Comparison of ENCODE assay signal across 24 cellular contexts in the genomic region with DNA sequence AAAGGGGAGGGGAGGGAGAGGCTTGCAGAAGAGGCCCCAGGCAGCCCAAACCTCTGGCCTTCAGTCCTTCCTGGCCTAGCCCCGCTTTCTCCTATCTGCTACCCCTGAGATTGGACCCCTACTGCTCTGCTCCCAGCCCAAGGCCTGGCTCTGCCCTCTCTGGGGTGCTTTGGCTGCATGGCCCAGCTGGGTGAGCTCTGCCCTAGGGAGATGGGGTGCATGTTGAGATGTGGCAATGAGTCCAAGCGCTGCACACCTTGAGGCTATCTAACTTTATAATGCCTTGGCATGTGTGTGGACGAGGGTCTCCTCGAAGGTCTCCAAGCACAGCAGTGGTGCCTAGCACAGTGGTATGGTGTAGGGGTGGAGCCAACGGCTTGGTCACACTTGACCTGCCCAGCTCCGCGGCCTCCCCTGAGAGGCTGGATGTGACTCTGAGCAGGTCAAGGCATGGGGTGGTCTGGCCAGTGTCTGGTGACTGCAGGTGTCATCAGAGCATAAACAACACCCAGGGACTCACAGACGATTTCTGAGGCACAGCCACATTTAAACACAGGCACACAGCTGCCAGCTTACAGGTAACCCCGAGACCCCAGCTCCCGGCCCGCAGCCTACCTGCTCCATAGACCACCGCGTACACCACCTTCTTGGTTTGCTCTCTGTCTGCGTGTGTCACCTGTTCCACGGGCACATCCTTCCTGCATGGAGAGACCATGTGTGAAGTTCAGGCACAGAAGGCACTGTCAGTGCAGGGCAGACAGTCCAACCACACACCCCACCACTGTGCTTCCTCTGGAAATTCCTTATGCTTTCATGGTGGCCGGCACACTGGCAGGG. TPM values are rescaled to one million over a fixed set of nuclear protein-coding genes. Genes with fewer than 3 reads are reported as not detected.
DNase-seq lines count a peak whose midpoint lies in the region; ATAC-seq and TF ChIP-seq lines count a peak whose summit lies in the region.
"Had no signal": no experiment of that assay in that cellular context is flagged by ENCODE, and none has a peak within 500 bp of the region (broad histone marks: within the 10 kb centered on the region; RNA-seq: fewer than 3 reads in every experiment).

No MANE protein-coding gene starts in this region.

- peaks cover 7% of the 10 kb centered on the region for H3K9me3 Mint-ChIP-seq in stimulated activated effector memory CD8-positive, alpha-beta T cell treated with anti-CD3 and anti-CD28 coated beads, Interleukin-12 subunit alpha, Interleukin-12 subunit beta, amount 100 ng/mL, for 72 hours
- H3K9me3 Mint-ChIP-seq in activated naive CD4-positive, alpha-beta T cell treated with anti-CD3 and anti-CD28 coated beads, Interleukin-2, amount 50 U/mL, for 72 hours = peaks cover 3 to 16% of the 10 kb centered on the region in 2 donors

- H3K4me1 Mint-ChIP-seq in stimulated activated effector memory CD8-positive, alpha-beta T cell treated with anti-CD3 and anti-CD28 coated beads, Interleukin-12 subunit alpha, Interleukin-12 subunit beta, amount 100 ng/mL, for 72 hours = no peaks in the 10 kb centered on the region

- in situ Hi-C loops in Panc1 (cut with HindIII; ENCODE audit: low pct_unique_long_range_greater_than_20kb, low sequenced_read_pairs) = no loop called here

- POLR2A ChIA-PET in Panc1 (lab: Charles Lee) = no interaction called here

- CTCF ChIA-PET in Panc1 (lab: Charles Lee) = no interaction called here

- H3K27ac ChIP-seq in Panc1 (ENCODE audit: low read length) (no peak overlapping the region), foreskin keratinocyte (no peak overlapping the region), dorsolateral prefrontal cortex (no peak overlapping the region)
- H3K27ac ChIP-seq: ascending aorta, gastroesophageal sphincter, pancreas, right lobe of liver, uterus had no signal

- TF ChIP-seq CTCF in Panc1 (IDR thresholded peaks at IDR 0.05) (no peak), foreskin keratinocyte (conservative IDR thresholded peaks at IDR 0.05) (no peak), dorsolateral prefrontal cortex (IDR thresholded peaks at IDR 0.05 in 54 of 56, conservative IDR thresholded peaks at IDR 0.05 in 2 of 56; ENCODE audit: low read depth in 1 of 56, partially characterized antibody in 56 of 56) (no peak)

- H3K36me3 ChIP-seq in H7 (replicated peaks; ENCODE audit: control insufficient read depth, insufficient read depth, low read length) (no peaks in the 10 kb centered on the region), Panc1 (ENCODE audit: control insufficient read depth, insufficient read depth, low read length) (no peaks in the 10 kb centered on the region)
- H3K36me3 ChIP-seq: ascending aorta, gastroesophageal sphincter, pancreas, right lobe of liver, uterus had no signal

- H3K36me3 Mint-ChIP-seq in stimulated activated effector memory CD8-positive, alpha-beta T cell treated with anti-CD3 and anti-CD28 coated beads, Interleukin-12 subunit alpha, Interleukin-12 subunit beta, amount 100 ng/mL, for 72 hours = no peaks in the 10 kb centered on the region
- H3K36me3 Mint-ChIP-seq in activated naive CD4-positive, alpha-beta T cell treated with anti-CD3 and anti-CD28 coated beads, Interleukin-2, amount 50 U/mL, for 72 hours = peaks cover 10 to 15% of the 10 kb centered on the region in 2 donors

- H3K4me1 ChIP-seq in Panc1 (ENCODE audit: control insufficient read depth, insufficient read depth, low read length) (no peaks in the 10 kb centered on the region), foreskin keratinocyte (no peaks in the 10 kb centered on the region)
- H3K4me1 ChIP-seq: ascending aorta, gastroesophageal sphincter, pancreas, uterus had no signal

- no TSS peak for BruUV-seq in Panc1 (replicated peaks; lab: Mats Ljungman, UMichigan)

- H3K27ac Mint-ChIP-seq in stimulated activated effector memory CD8-positive, alpha-beta T cell treated with anti-CD3 and anti-CD28 coated beads, Interleukin-12 subunit alpha, Interleukin-12 subunit beta, amount 100 ng/mL, for 72 hours = no peak overlapping the region
- H3K27ac Mint-ChIP-seq in activated naive CD4-positive, alpha-beta T cell treated with anti-CD3 and anti-CD28 coated beads, Interleukin-2, amount 50 U/mL, for 72 hours = no peak overlapping the region
- H3K27ac Mint-ChIP-seq: activated T-cell treated with anti-CD3 and anti-CD28 coated beads, Interleukin-2, amount 50 U/mL, for 24 hours had no signal

- ATAC-seq in Panc1 (peak; percentile 45; the same call in 1 of the 2 replicates), foreskin keratinocyte (peak; percentile 86)
- ATAC-seq in stimulated activated effector memory CD8-positive, alpha-beta T cell treated with anti-CD3 and anti-CD28 coated beads, Interleukin-12 subunit alpha, Interleukin-12 subunit beta, amount 100 ng/mL, for 72 hours = peak; percentile 19
- ATAC-seq in activated naive CD4-positive, alpha-beta T cell treated with anti-CD3 and anti-CD28 coated beads, Interleukin-2, amount 50 U/mL, for 72 hours = no peak
- ATAC-seq: gastroesophageal sphincter, pancreas, right lobe of liver had no signal

- no peaks in the 10 kb centered on the region for H3K27me3 ChIP-seq in H7 (ENCODE audit: control insufficient read depth, insufficient read depth, low read length)
- no peaks in the 10 kb centered on the region for H3K27me3 ChIP-seq in Panc1 (ENCODE audit: control insufficient read depth, insufficient read depth, low read length)
- peaks cover 9% of the 10 kb centered on the region for H3K27me3 ChIP-seq in foreskin keratinocyte
- H3K27me3 ChIP-seq in dorsolateral prefrontal cortex = no peaks in the 10 kb centered on the region
- H3K27me3 ChIP-seq: ascending aorta, gastroesophageal sphincter, pancreas, right lobe of liver, uterus had no signal

- intact Hi-C loops in Panc1 (cut with micrococcal nuclease; ENCODE audit: unreplicated experiment) = no loop called here
- intact Hi-C loops in dorsolateral prefrontal cortex (cut with DNase I) = no loop called here

- H3K4me3 Mint-ChIP-seq in stimulated activated effector memory CD8-positive, alpha-beta T cell treated with anti-CD3 and anti-CD28 coated beads, Interleukin-12 subunit alpha, Interleukin-12 subunit beta, amount 100 ng/mL, for 72 hours = no peak overlapping the region
- H3K4me3 Mint-ChIP-seq: activated T-cell treated with anti-CD3 and anti-CD28 coated beads, Interleukin-2, amount 50 U/mL, for 24 hours had no signal

- no peaks in the 10 kb centered on the region for H3K9me3 ChIP-seq in Panc1 (ENCODE audit: control insufficient read depth, insufficient read depth, low read depth, low read length)
- H3K9me3 ChIP-seq: pancreas, right lobe of liver, uterus had no signal

- no peak overlapping the region for H3K4me3 ChIP-seq in H7 (ENCODE audit: insufficient read depth, low read depth, low read length)
- no peak overlapping the region for H3K4me3 ChIP-seq in Panc1 (ENCODE audit: low read depth in 2 of 2, low read length in 2 of 2)
- no peak overlapping the region for H3K4me3 ChIP-seq in dorsolateral prefrontal cortex
- H3K4me3 ChIP-seq: ascending aorta, gastroesophageal sphincter, pancreas, right lobe of liver, uterus had no signal

- DNase-seq in H7 (peak; percentile 28), Panc1 (ENCODE audit: low read depth, low spot score) (no peak), foreskin keratinocyte (no peak), dorsolateral prefrontal cortex (no peak), mesenteric fat pad (ENCODE audit: low spot score) (no peak)
- no peak for DNase-seq in stimulated activated effector memory CD8-positive, alpha-beta T cell treated with anti-CD3 and anti-CD28 coated beads, Interleukin-12 subunit alpha, Interleukin-12 subunit beta, amount 100 ng/mL, for 72 hours (ENCODE audit: low spot score in 2 of 2)
- no peak for DNase-seq in effector CD4-positive, alpha-beta T cell
- no peak for DNase-seq in activated naive CD4-positive, alpha-beta T cell treated with anti-CD3 and anti-CD28 coated beads, Interleukin-2, amount 50 U/mL, for 72 hours (ENCODE audit: low spot score in 2 of 2)
- DNase-seq: activated CD4-positive, alpha-beta T cell treated with anti-CD3 and anti-CD28 coated beads for 1 hour; activated CD8-positive, alpha-beta memory T cell treated with anti-CD3 and anti-CD28 coated beads for 24 hours; activated naive CD4-positive, alpha-beta T cell; activated T-cell treated with anti-CD3 and anti-CD28 coated beads, Interleukin-2, amount 50 U/mL, for 24 hours; GOT3; KG1; MV-4-11; NCI-H187; NCI-H69; pancreas; SHP77; stimulated activated CD4-positive, alpha-beta T cell treated with anti-CD3 and anti-CD28 coated beads, Interleukin-15, amount 100 ng/mL, for 24 hours; uterus had no signal

RNA-seq across cellular contexts. Expression of a gene that starts 36.3 kb away (rescaled TPM):
- 4.1 and 5.2 TPM in 2 replicates for total RNA-seq in H7 (2014; rRNA removed; shearing (Covaris generic))
- 16.6 TPM for total RNA-seq in Panc1 (2021; ENCODE audit: unreplicated experiment)
- 25.9 TPM for polyA plus RNA-seq in Panc1 (2012; ENCODE audit: insufficient read length)
- total RNA-seq in foreskin keratinocyte = not detected in 2 replicates
- polyA plus RNA-seq in foreskin keratinocyte = 0.02 TPM in 1 of 2 replicates, not detected in the other
- 100 to 1,000 TPM in 119 of 120 experiments, 10 to 100 TPM in 1; 89.4 to 267 (median 170) TPM for total RNA-seq in dorsolateral prefrontal cortex
- total RNA-seq in activated naive CD4-positive, alpha-beta T cell treated with anti-CD3 and anti-CD28 coated beads, Interleukin-2, amount 50 U/mL, for 72 hours = under 1 TPM in 1 of 2 donors, not detected in 1; 0.99 TPM
- 67.3 TPM for total RNA-seq in mesenteric fat pad
- total RNA-seq: ascending aorta had no signal

Comparison
In these comparisons a context has a peak if more than half of its experiments do, and no peak if none do; other contexts are left out.
1. ATAC-seq: peak in Panc1 (single experiment), foreskin keratinocyte (single experiment) and stimulated activated effector memory CD8-positive, alpha-beta T cell treated with anti-CD3 and anti-CD28 coated beads, Interleukin-12 subunit alpha, Interleukin-12 subunit beta, amount 100 ng/mL, for 72 hours (single experiment); none in activated naive CD4-positive, alpha-beta T cell treated with anti-CD3 and anti-CD28 coated beads, Interleukin-2, amount 50 U/mL, for 72 hours (0 of 2).